Comparison of ENCODE assay signal across 1 cellular context in genomic region chr19:867855-868457, GRCh38.
TF ChIP-seq lines count a peak whose summit lies in the region.

No MANE protein-coding gene starts in this region.

TF ChIP-seq in IMR-90, 13 proteins besides CTCF, POLR2A, EP300 and RAD21:
- no peak for TF ChIP-seq NFE2L2 (IDR thresholded peaks at IDR 0.05; ENCODE audit: low read depth, low read length)
- no peak for TF ChIP-seq SMC3 (IDR thresholded peaks at IDR 0.05; ENCODE audit: low read depth, low read length)
- no peak for TF ChIP-seq BHLHE40 (IDR thresholded peaks at IDR 0.05; ENCODE audit: low read depth, low read length)
- no peak for TF ChIP-seq ELK1 (IDR thresholded peaks at IDR 0.05; ENCODE audit: borderline replicate concordance, low read depth, low read length)
- no peak for TF ChIP-seq USF2 (IDR thresholded peaks at IDR 0.05; ENCODE audit: low read depth, low read length)
- TF ChIP-seq CHD1 (IDR thresholded peaks at IDR 0.05; ENCODE audit: low read depth, low read length) = no peak
- TF ChIP-seq FOS (IDR thresholded peaks at IDR 0.05; ENCODE audit: low read depth, low read length) = no peak
- TF ChIP-seq RFX5 (IDR thresholded peaks at IDR 0.05; ENCODE audit: low read depth, low read length) = no peak
- TF ChIP-seq MAZ (IDR thresholded peaks at IDR 0.05; ENCODE audit: borderline replicate concordance, low read depth, low read length) = no peak
- no peak for TF ChIP-seq MXI1 (IDR thresholded peaks at IDR 0.05; ENCODE audit: borderline replicate concordance, low read depth, low read length)
- TF ChIP-seq RCOR1 (IDR thresholded peaks at IDR 0.05; ENCODE audit: insufficient replicate concordance, low read length) = no peak
- no peak for TF ChIP-seq MAFK (IDR thresholded peaks at IDR 0.05; ENCODE audit: low read depth, low read length)
- TF ChIP-seq CEBPB (IDR thresholded peaks at IDR 0.05; ENCODE audit: low read depth, low read length) = no peak
TF ChIP-seq in IMR-90: peak in this region for 0.
